In the genomic region with DNA sequence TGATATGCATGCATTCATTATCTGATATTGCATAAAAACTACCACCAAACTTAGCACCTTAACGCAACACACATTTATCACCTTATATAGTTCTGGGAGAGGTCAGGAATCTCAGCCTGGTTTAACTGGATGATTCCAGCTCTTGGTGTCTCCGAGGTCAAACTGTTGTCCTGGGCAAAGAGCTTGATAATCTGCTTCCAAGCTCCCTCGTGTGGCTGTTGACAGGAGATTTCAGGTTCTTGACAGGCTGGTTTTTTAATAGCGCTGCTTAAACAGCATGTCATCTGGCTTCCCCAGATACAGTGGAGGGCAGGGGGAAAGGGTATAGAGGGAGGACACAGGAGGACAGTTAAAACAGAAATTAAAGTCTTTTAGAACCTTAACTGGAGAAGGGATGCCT, we compare ENCODE assay signal across 9 cellular contexts.
DNase-seq lines count a peak whose midpoint lies in the region; ATAC-seq and TF ChIP-seq lines count a peak whose summit lies in the region.
"Had no signal": no experiment of that assay in that cellular context is flagged by ENCODE, and none has a peak within 500 bp of the region (broad histone marks: within the 10 kb centered on the region; RNA-seq: fewer than 3 reads in every experiment).

No MANE protein-coding gene starts in this region.

- 24 to 34% methylated on average over 4 of the region's 4 CpGs for WGBS in lower leg skin, 2 donors

- no peak overlapping the region for H3K27ac Mint-ChIP-seq in chondrocyte (ENCODE audit: unreplicated experiment)

- TF ChIP-seq POLR2A in lower leg skin (IDR thresholded peaks at IDR 0.05): no peak

- no peak for ATAC-seq in GM19328 (IDR thresholded peaks at IDR 0.05; ENCODE audit: unreplicated experiment)
- ATAC-seq: body of pancreas had no signal

- TF ChIP-seq CTCF in chondrocyte (IDR thresholded peaks at IDR 0.05) (peak; percentile 35), lower leg skin (IDR thresholded peaks at IDR 0.05) (no peak)

- H3K36me3 Mint-ChIP-seq in chondrocyte (ENCODE audit: low read depth): no peaks in the 10 kb centered on the region

- no peaks in the 10 kb centered on the region for H3K4me1 Mint-ChIP-seq in chondrocyte (ENCODE audit: low read depth)

- H3K4me3 ChIP-seq in lower leg skin (ENCODE audit: low read depth, poor library complexity, severe bottlenecking): no peak overlapping the region
- H3K4me3 ChIP-seq: body of pancreas had no signal

- H3K4me3 Mint-ChIP-seq in chondrocyte (ENCODE audit: unreplicated experiment): no peak overlapping the region

- intact Hi-C loops in lower leg skin (cut with DNase I; ENCODE audit: low total_unique reads): no loop called here

- no peaks in the 10 kb centered on the region for H3K27me3 Mint-ChIP-seq in chondrocyte (ENCODE audit: low read depth)

- DNase-seq in ELR (ENCODE audit: low read depth) (peak; percentile 9), NCI-H2196 (lab: John Stamatoyannopoulos, UW; ENCODE audit: unreplicated experiment) (peak; percentile 17), chondrocyte (ENCODE audit: low spot score) (no peak), mucosa of gallbladder (ENCODE audit: low spot score) (peak; percentile 52), lower leg skin (ENCODE audit: low spot score in 2 of 2) (no peak), activated gamma-delta T cell (lab: John Stamatoyannopoulos, UW) (no peak), cerebellum (ENCODE audit: low spot score) (no peak)

- H3K9me3 Mint-ChIP-seq in chondrocyte (ENCODE audit: low read depth): peaks cover 4% of the 10 kb centered on the region

Comparison
In these comparisons a context has a peak if more than half of its experiments do, and no peak if none do; other contexts are left out.
1. DNase-seq: peak in ELR (single experiment), NCI-H2196 (single experiment) and mucosa of gallbladder (single experiment); none in chondrocyte (single experiment), lower leg skin (0 of 2), activated gamma-delta T cell (single experiment) and cerebellum (single experiment).